In the genomic region with DNA sequence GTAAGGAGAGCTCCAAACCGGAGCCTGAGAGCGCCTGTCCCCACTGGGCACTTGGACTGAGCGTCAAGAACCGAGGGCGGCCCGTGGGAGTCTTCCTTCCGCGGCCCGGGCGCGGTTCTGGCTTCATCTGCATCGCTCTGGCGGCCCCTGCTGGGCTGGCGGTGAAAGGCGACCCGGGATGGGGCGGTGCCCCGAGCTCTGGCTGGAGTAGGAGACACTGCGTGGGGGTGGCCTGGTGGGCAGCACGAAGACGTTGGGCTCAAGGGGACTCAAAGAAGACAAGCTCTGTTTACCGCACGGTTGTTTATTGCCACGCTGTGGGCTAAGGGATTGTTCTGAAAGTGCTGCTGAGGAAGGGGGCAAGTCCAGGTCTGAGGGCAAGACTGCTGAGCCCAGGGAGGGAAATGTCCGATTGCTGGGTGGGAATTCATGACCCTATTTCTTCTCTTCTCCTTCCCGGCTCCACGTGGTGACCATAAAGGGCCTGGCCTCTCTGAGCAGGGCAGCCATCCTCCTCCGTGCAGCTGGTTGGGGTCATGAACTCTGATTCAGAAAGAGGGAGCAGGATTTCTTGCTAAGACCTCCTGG, we compare ENCODE assay signal across 8 cellular contexts. TPM values are rescaled to one million over a fixed set of nuclear protein-coding genes. Genes with fewer than 3 reads are reported as not detected.
DNase-seq lines count a peak whose midpoint lies in the region; ATAC-seq and TF ChIP-seq lines count a peak whose summit lies in the region.

No MANE protein-coding gene starts in this region.

- H3K27ac Mint-ChIP-seq in MCF 10A (ENCODE audit: low read depth, unreplicated experiment): peak overlapping the region; percentile 72

- no peak for ATAC-seq in GM18502 (IDR thresholded peaks at IDR 0.05; ENCODE audit: poor library complexity, unreplicated experiment)

- peaks cover 31% of the 10 kb centered on the region for H3K4me1 Mint-ChIP-seq in MCF 10A (ENCODE audit: insufficient read depth, unreplicated experiment)

- H3K9me3 Mint-ChIP-seq in MCF 10A (ENCODE audit: unreplicated experiment): no peaks in the 10 kb centered on the region

- peak; percentile 79 for TF ChIP-seq CTCF in GM20000 (IDR thresholded peaks at IDR 0.05; ENCODE audit: extremely low read depth, missing control alignments)
- TF ChIP-seq CTCF in WERI-Rb-1 (IDR thresholded peaks at IDR 0.05; ENCODE audit: low read depth, low read length): peak; percentile 94
- TF ChIP-seq CTCF in MCF 10A (IDR thresholded peaks at IDR 0.05; ENCODE audit: unreplicated experiment): peak; percentile 95

- H3K4me3 Mint-ChIP-seq in MCF 10A (ENCODE audit: unreplicated experiment): no peak overlapping the region

- H3K4me3 ChIP-seq in WERI-Rb-1 (ENCODE audit: low read depth, low read length): peak overlapping the region; percentile 3; the same call in 1 of the 2 replicates

- no peaks in the 10 kb centered on the region for H3K36me3 ChIP-seq in WERI-Rb-1

- no peaks in the 10 kb centered on the region for H3K9me3 ChIP-seq in WERI-Rb-1 (ENCODE audit: severe bottlenecking)

- H3K27me3 Mint-ChIP-seq in MCF 10A (ENCODE audit: insufficient read depth, unreplicated experiment): no peaks in the 10 kb centered on the region

- H3K27me3 ChIP-seq in WERI-Rb-1 (ENCODE audit: insufficient read depth, low read depth, severe bottlenecking): no peaks in the 10 kb centered on the region

- POLR2A ChIA-PET in MCF 10A (lab: Yijun Ruan, JAX): interaction anchor here (0.6 to 19.2 kb wide), 13 partner anchors 8 to 546 kb away, joined by 3 to 361 read pairs (median 3); no protein-coding TSS in a partner anchor

- DNase-seq in CD1c-positive myeloid dendritic cell (ENCODE audit: extremely low spot score) (peak; percentile 91), GM20000 (ENCODE audit: low spot score) (peak; percentile 88), LoVo (ENCODE audit: low spot score) (peak; percentile 82), WERI-Rb-1 (peak; percentile 78), MCF 10A (ENCODE audit: unreplicated experiment) (peak; percentile 74), inferior parietal cortex (ENCODE audit: extremely low spot score) (peak; percentile 63)
- peak; percentile 70 to 85 for DNase-seq in stimulated activated CD4-positive, alpha-beta T cell treated with anti-CD3 and anti-CD28 coated beads, Interleukin-12 subunit alpha, Interleukin-12 subunit beta, amount 100 ng/mL, for 24 hours (ENCODE audit: low read depth in 2 of 2)

- intact Hi-C loops in MCF 10A (cut with micrococcal nuclease): loop anchor here (1.0 to 2.0 kb wide), 3 partner anchors 54 to 140 kb away; no protein-coding TSS in a partner anchor

- BruUV-seq in MCF 10A (replicated peaks; lab: Mats Ljungman, UMichigan): no TSS peak

- no peak overlapping the region for H3K27ac ChIP-seq in WERI-Rb-1

- no peaks in the 10 kb centered on the region for H3K36me3 Mint-ChIP-seq in MCF 10A (ENCODE audit: insufficient read depth, unreplicated experiment)

- CTCF ChIA-PET in MCF 10A (lab: Yijun Ruan, JAX): interaction anchor here (0.6 to 24.2 kb wide), 53 partner anchors 9 to 290 kb away, joined by 3 to 658 read pairs (median 5); a partner anchor contains a TSS

RNA-seq across cellular contexts. Expression of a gene that starts 29.8 kb away (rescaled TPM):
- 17.3 and 30.6 TPM in 2 replicates for total RNA-seq in MCF 10A (2022)

RNA-seq across cellular contexts. Expression of a gene that starts 57.2 kb away (rescaled TPM):
- total RNA-seq in MCF 10A (2022): 90.2 and 90.9 TPM in 2 replicates
